19 cellular contexts compared by ENCODE assay signal in genomic region chr15:99545605-99546004, GRCh38.
"Had no signal": no experiment of that assay in that cellular context is flagged by ENCODE, and none has a peak within 500 bp of the region (broad histone marks: within the 10 kb centered on the region; RNA-seq: fewer than 3 reads in every experiment).

No MANE protein-coding gene starts in this region.

- H3K27me3 ChIP-seq: body of pancreas, colonic mucosa, esophagus muscularis mucosa, gastrocnemius medialis, heart left ventricle, pancreas, tibial artery had no signal

- H3K27ac ChIP-seq: body of pancreas, colonic mucosa, esophagus muscularis mucosa, gastrocnemius medialis, heart left ventricle, pancreas, tibial artery, WERI-Rb-1 had no signal

- H3K36me3 ChIP-seq: colonic mucosa, esophagus muscularis mucosa, gastrocnemius medialis, heart left ventricle, pancreas, tibial artery, WERI-Rb-1 had no signal

- H3K4me3 ChIP-seq: body of pancreas, colonic mucosa, esophagus muscularis mucosa, gastrocnemius medialis, heart left ventricle, pancreas, tibial artery had no signal

- H3K4me1 ChIP-seq: body of pancreas, esophagus muscularis mucosa, gastrocnemius medialis, heart left ventricle, pancreas, tibial artery had no signal

- H3K9me3 ChIP-seq: body of pancreas, colonic mucosa, esophagus muscularis mucosa, gastrocnemius medialis, heart left ventricle, pancreas, tibial artery had no signal

- DNase-seq: activated CD4-positive, alpha-beta T cell treated with anti-CD3 and anti-CD28 coated beads for 4 hours; activated CD8-positive, alpha-beta memory T cell treated with anti-CD3 and anti-CD28 coated beads, Interleukin-2, amount 50 U/mL, for 4 hours; activated CD8-positive, alpha-beta T cell treated with anti-CD3 and anti-CD28 coated beads, Interleukin-2, amount 10 ng/mL, durations not matched to agents 7 days and 5 days; activated effector memory CD4-positive, alpha-beta T cell treated with anti-CD3 and anti-CD28 coated beads, Interleukin-2, amount 50 U/mL, for 16 hours; activated T-cell treated with anti-CD3 and anti-CD28 coated beads, Interleukin-2, amount 50 U/mL, for 48 hours; amygdala; body of pancreas; central memory CD4-positive, alpha-beta T cell; colonic mucosa; gastrocnemius medialis; heart left ventricle; left cardiac atrium; naive thymus-derived CD4-positive, alpha-beta T cell; pancreas; retina; stimulated activated CD4-positive, alpha-beta T cell treated with anti-CD3 and anti-CD28 coated beads, Interleukin-2, amount 100 ng/mL, for 48 hours; tibial artery; WERI-Rb-1 had no signal

- ATAC-seq: activated CD8-positive, alpha-beta T cell treated with anti-CD3 and anti-CD28 coated beads, Interleukin-2, amount 10 ng/mL, durations not matched to agents 7 days and 5 days; body of pancreas; gastrocnemius medialis; heart left ventricle; left cardiac atrium; naive thymus-derived CD4-positive, alpha-beta T cell had no signal
